ENCODE assay signal across 8 cellular contexts in the genomic region with DNA sequence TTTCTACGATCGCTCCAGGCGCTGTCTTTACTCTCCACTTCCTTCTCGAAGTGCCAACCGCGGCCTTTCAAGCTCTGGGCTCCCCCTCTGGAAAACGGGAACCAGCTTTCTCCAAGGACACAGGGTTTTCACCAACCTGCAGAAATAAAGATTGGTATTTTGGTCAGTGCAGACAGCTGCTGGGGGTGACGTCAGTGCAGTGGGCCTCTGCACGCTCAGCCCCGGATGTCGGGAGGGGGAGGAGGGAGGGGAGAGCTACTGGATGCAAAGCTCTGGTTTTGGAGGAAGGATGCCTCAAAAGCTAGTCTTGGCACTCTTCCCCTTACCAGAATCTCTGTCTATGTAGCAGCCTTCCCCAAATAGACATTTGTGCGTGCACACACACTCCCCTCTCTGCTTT. TPM values are rescaled to one million over a fixed set of nuclear protein-coding genes. Genes with fewer than 3 reads are reported as not detected.
DNase-seq lines count a peak whose midpoint lies in the region; ATAC-seq and TF ChIP-seq lines count a peak whose summit lies in the region.

No MANE protein-coding gene starts in this region.

- H2AFZ ChIP-seq in Loucy (ENCODE audit: low read length): no peak overlapping the region

- WGBS in esophagus squamous epithelium, 2 donors: 21 to 33% methylated on average over 9 to 12 of the region's 12 CpGs

- H3K36me3 ChIP-seq in Loucy (ENCODE audit: insufficient read depth, low read length) (no peaks in the 10 kb centered on the region), esophagus squamous epithelium (no peaks in the 10 kb centered on the region)

- H3K4me3 Mint-ChIP-seq in activated T-helper 2 cell treated with anti-CD3 and anti-CD28 coated beads, Interferon-gamma antibody, Interleukin-2, Interleukin-4, amounts not matched to agents 10 μg/mL and 5 μg/mL and 100 μg/mL, durations not matched to agents 14 hours and 24 hours and 36 hours (ENCODE audit: low read depth): no peak overlapping the region
- H3K4me3 Mint-ChIP-seq in Calu3 (ENCODE audit: low read depth, unreplicated experiment): no peak overlapping the region

- no peak overlapping the region for H3K27ac Mint-ChIP-seq in activated T-helper 2 cell treated with anti-CD3 and anti-CD28 coated beads, Interferon-gamma antibody, Interleukin-2, Interleukin-4, amounts not matched to agents 10 μg/mL and 5 μg/mL and 100 μg/mL, durations not matched to agents 14 hours and 24 hours and 36 hours
- no peak overlapping the region for H3K27ac Mint-ChIP-seq in Calu3 (ENCODE audit: unreplicated experiment)

- H3K36me3 Mint-ChIP-seq in activated T-helper 2 cell treated with anti-CD3 and anti-CD28 coated beads, Interferon-gamma antibody, Interleukin-2, Interleukin-4, amounts not matched to agents 10 μg/mL and 5 μg/mL and 100 μg/mL, durations not matched to agents 14 hours and 24 hours and 36 hours (ENCODE audit: low read depth): no peaks in the 10 kb centered on the region
- H3K36me3 Mint-ChIP-seq in Calu3 (ENCODE audit: insufficient read depth, unreplicated experiment): no peaks in the 10 kb centered on the region

- H3K27me3 ChIP-seq in Loucy (ENCODE audit: insufficient read depth, low read length, poor library complexity, severe bottlenecking) (no peaks in the 10 kb centered on the region), esophagus squamous epithelium (peaks cover 0 to 66% (median 0%) of the 10 kb centered on the region in 4 donors)

- H3K9me2 ChIP-seq in Loucy (replicated peaks; ENCODE audit: low read depth, low read length): no peaks in the 10 kb centered on the region

- no peak overlapping the region for H3K27ac ChIP-seq in esophagus squamous epithelium

- peak; percentile 16 for DNase-seq in NCI-H748 (lab: John Stamatoyannopoulos, UW; ENCODE audit: unreplicated experiment)
- no peak for DNase-seq in NCI-H748 treated with DMSO at 0.1 percent for 48 hours (lab: John Stamatoyannopoulos, UW)
- DNase-seq in activated T-helper 2 cell treated with anti-CD3 and anti-CD28 coated beads, Interferon-gamma antibody, Interleukin-2, Interleukin-4, amounts not matched to agents 10 μg/mL and 5 μg/mL and 100 μg/mL, durations not matched to agents 14 hours and 24 hours and 36 hours (ENCODE audit: low spot score): peak; percentile 19
- DNase-seq in inferior parietal cortex (ENCODE audit: extremely low spot score): peak; percentile 67
- DNase-seq in esophagus squamous epithelium (lab: John Stamatoyannopoulos, UW): no peak
- DNase-seq in Calu3: no peak

- peak; percentile 77 for ATAC-seq in GM21786 (IDR thresholded peaks at IDR 0.05; ENCODE audit: unreplicated experiment)

- H3K4me2 ChIP-seq in Loucy (ENCODE audit: low read depth, low read length, poor library complexity, severe bottlenecking): peak overlapping the region; percentile 9

- H3K27me3 Mint-ChIP-seq in activated T-helper 2 cell treated with anti-CD3 and anti-CD28 coated beads, Interferon-gamma antibody, Interleukin-2, Interleukin-4, amounts not matched to agents 10 μg/mL and 5 μg/mL and 100 μg/mL, durations not matched to agents 14 hours and 24 hours and 36 hours (ENCODE audit: low read depth): peaks cover 26% of the 10 kb centered on the region
- peaks cover 63% of the 10 kb centered on the region for H3K27me3 Mint-ChIP-seq in Calu3 (ENCODE audit: unreplicated experiment)

- peaks cover 7% of the 10 kb centered on the region for H3K4me1 ChIP-seq in Loucy (ENCODE audit: insufficient read depth, low read length, poor library complexity, severe bottlenecking)
- peaks cover 0 to 6% (median 0%) of the 10 kb centered on the region in 3 donors for H3K4me1 ChIP-seq in esophagus squamous epithelium

- no peak for TF ChIP-seq CTCF in Loucy (conservative IDR thresholded peaks at IDR 0.05; ENCODE audit: low read length)
- no peak for TF ChIP-seq CTCF in esophagus squamous epithelium (IDR thresholded peaks at IDR 0.05)
- TF ChIP-seq CTCF in Calu3 (IDR thresholded peaks at IDR 0.05; ENCODE audit: unreplicated experiment): no peak

- H3K4me1 Mint-ChIP-seq in activated T-helper 2 cell treated with anti-CD3 and anti-CD28 coated beads, Interferon-gamma antibody, Interleukin-2, Interleukin-4, amounts not matched to agents 10 μg/mL and 5 μg/mL and 100 μg/mL, durations not matched to agents 14 hours and 24 hours and 36 hours (ENCODE audit: low read depth): peaks cover 5% of the 10 kb centered on the region
- H3K4me1 Mint-ChIP-seq in Calu3 (ENCODE audit: low read depth, unreplicated experiment): peaks cover 17% of the 10 kb centered on the region

- intact Hi-C loops in activated T-helper 2 cell treated with anti-CD3 and anti-CD28 coated beads, Interferon-gamma antibody, Interleukin-2, Interleukin-4, amounts not matched to agents 10 μg/mL and 5 μg/mL and 100 μg/mL, durations not matched to agents 14 hours and 24 hours and 36 hours (cut with micrococcal nuclease): no loop called here
- intact Hi-C loops in esophagus squamous epithelium (cut with DNase I) (no loop called here), Calu3 (cut with micrococcal nuclease; ENCODE audit: unreplicated experiment) (no loop called here)

- BruUV-seq in Calu3 (replicated peaks; lab: Mats Ljungman, UMichigan): no TSS peak

- no peak overlapping the region for H3K9ac ChIP-seq in Loucy (ENCODE audit: low read depth, low read length, poor library complexity, severe bottlenecking)

- H3K9me3 ChIP-seq in Loucy (ENCODE audit: insufficient read depth, low read depth, low read length) (no peaks in the 10 kb centered on the region), esophagus squamous epithelium (no peaks in the 10 kb centered on the region)

- CTCF ChIA-PET in Calu3 (lab: Charles Lee): interaction anchor here (0.9 kb wide), 1 partner anchor 12 kb away, joined by 3 read pairs; no protein-coding TSS in a partner anchor

- TF ChIP-seq POLR2A in esophagus squamous epithelium (IDR thresholded peaks at IDR 0.05): no peak

- H3K9me3 Mint-ChIP-seq in activated T-helper 2 cell treated with anti-CD3 and anti-CD28 coated beads, Interferon-gamma antibody, Interleukin-2, Interleukin-4, amounts not matched to agents 10 μg/mL and 5 μg/mL and 100 μg/mL, durations not matched to agents 14 hours and 24 hours and 36 hours: no peaks in the 10 kb centered on the region
- H3K9me3 Mint-ChIP-seq in Calu3 (ENCODE audit: low read depth, unreplicated experiment): no peaks in the 10 kb centered on the region

- H3F3A ChIP-seq in Loucy (ENCODE audit: low read depth): no peaks in the 10 kb centered on the region

- H3K4me3 ChIP-seq in Loucy (ENCODE audit: low read length, poor library complexity, severe bottlenecking) (no peak overlapping the region), esophagus squamous epithelium (no peak overlapping the region)

- H3K79me2 ChIP-seq in Loucy (ENCODE audit: insufficient read depth, low read length): no peaks in the 10 kb centered on the region

- H4K20me1 ChIP-seq in Loucy (ENCODE audit: insufficient read depth, low read length, poor library complexity, severe bottlenecking): no peaks in the 10 kb centered on the region

RNA-seq across cellular contexts. Expression of gene HRK, which starts 19.9 kb away (rescaled TPM):
- not detected in 2 replicates for total RNA-seq in activated T-helper 2 cell treated with anti-CD3 and anti-CD28 coated beads, Interferon-gamma antibody, Interleukin-2, Interleukin-4, amounts not matched to agents 10 μg/mL and 5 μg/mL and 100 μg/mL, durations not matched to agents 14 hours and 24 hours and 36 hours
- under 1 TPM; 0.19 to 1.00 (median 0.25) TPM for total RNA-seq in esophagus squamous epithelium
- 0.12 TPM in 1 of 2 replicates, not detected in the other for total RNA-seq in Calu3 (2022)

RNA-seq across cellular contexts. Expression of gene FBXW8, which starts 49.4 kb away (rescaled TPM):
- 3.3 and 3.5 TPM in 2 replicates for total RNA-seq in activated T-helper 2 cell treated with anti-CD3 and anti-CD28 coated beads, Interferon-gamma antibody, Interleukin-2, Interleukin-4, amounts not matched to agents 10 μg/mL and 5 μg/mL and 100 μg/mL, durations not matched to agents 14 hours and 24 hours and 36 hours
- total RNA-seq in esophagus squamous epithelium: 10 to 100 TPM in 2 of 4 donors, 1 to 10 TPM in 2; 7.4 to 15.4 (median 10.2) TPM
- total RNA-seq in Calu3 (2022): 18.1 and 18.2 TPM in 2 replicates

Comparison
In these comparisons a context has a peak if more than half of its experiments do, and no peak if none do; other contexts are left out.
1. DNase-seq: peak in NCI-H748 (single experiment), activated T-helper 2 cell treated with anti-CD3 and anti-CD28 coated beads, Interferon-gamma antibody, Interleukin-2, Interleukin-4, amounts not matched to agents 10 μg/mL and 5 μg/mL and 100 μg/mL, durations not matched to agents 14 hours and 24 hours and 36 hours (single experiment) and inferior parietal cortex (single experiment); none in NCI-H748 treated with DMSO at 0.1 percent for 48 hours (single experiment), esophagus squamous epithelium (single experiment) and Calu3 (single experiment).